ENCODE assay signal across 9 cellular contexts in the genomic region with DNA sequence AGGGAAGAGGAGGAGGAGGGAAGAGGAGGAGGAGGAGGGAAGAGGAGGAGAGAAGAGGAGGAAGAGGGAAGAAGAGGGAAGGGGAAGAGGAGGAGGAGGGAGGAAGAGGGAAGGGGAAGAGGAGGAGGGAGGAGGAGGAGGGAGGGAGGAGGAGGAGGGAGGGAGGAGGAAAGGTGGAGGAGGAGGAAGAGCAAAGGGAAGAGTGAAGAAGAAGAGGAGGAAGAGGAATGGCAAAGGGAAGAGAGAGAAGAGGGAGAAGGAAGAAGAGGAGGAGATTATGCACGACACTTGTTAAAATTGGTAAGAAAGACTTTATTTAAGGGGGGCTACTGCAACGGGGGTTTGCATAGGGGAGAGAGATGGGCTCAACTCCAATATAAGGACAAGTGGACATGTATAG.
"Had no signal": no experiment of that assay in that cellular context is flagged by ENCODE, and none has a peak within 500 bp of the region (broad histone marks: within the 10 kb centered on the region; RNA-seq: fewer than 3 reads in every experiment).

No MANE protein-coding gene starts in this region.

- H3K9ac ChIP-seq: GM23248, KMS-11 had no signal

- DNase-seq: GOT3, H9, HCEC 1CT, IMR-90, KBM-7 had no signal

- H3K4me3 Mint-ChIP-seq: H9 had no signal

- H3K27ac ChIP-seq: GM23248, HL-60, KMS-11 had no signal

- H3K4me2 ChIP-seq: KMS-11 had no signal

- FAIRE-seq: H54 had no signal

- H2AFZ ChIP-seq: GM23248 had no signal

- H3K27ac Mint-ChIP-seq: H9 had no signal

- H3K9me3 Mint-ChIP-seq: H9 had no signal

- H3K4me3 ChIP-seq: GM23248 had no signal
